Comparison of ENCODE assay signal across 23 cellular contexts in genomic region chr2:187313831-187314230, GRCh38.
"Had no signal": no experiment of that assay in that cellular context is flagged by ENCODE, and none has a peak within 500 bp of the region (broad histone marks: within the 10 kb centered on the region; RNA-seq: fewer than 3 reads in every experiment).

No MANE protein-coding gene starts in this region.

- DNase-seq: activated CD4-positive, alpha-beta T cell treated with anti-CD3 and anti-CD28 coated beads for 48 hours; activated CD4-positive, alpha-beta T cell treated with anti-CD3 and anti-CD28 coated beads, Interleukin-2, amount 50 U/mL, for 48 hours; activated CD8-positive, alpha-beta memory T cell treated with anti-CD3 and anti-CD28 coated beads for 24 hours; activated effector memory CD4-positive, alpha-beta T cell treated with Interleukin-2 at 50 U/mL for 16 hours; activated naive CD4-positive, alpha-beta T cell treated with anti-CD3 and anti-CD28 coated beads for 36 hours; activated naive CD8-positive, alpha-beta T cell treated with anti-CD3 and anti-CD28 coated beads for 36 hours; brain microvascular endothelial cell; central memory CD4-positive, alpha-beta T cell; foreskin melanocyte; left ventricle myocardium superior; naive B cell; nephron progenitor cell; nucleus accumbens; posterior cingulate gyrus; right cardiac atrium; stimulated activated CD4-positive, alpha-beta T cell treated with anti-CD3 and anti-CD28 coated beads, Interleukin-15, amount 100 ng/mL, for 24 hours; stimulated activated CD4-positive, alpha-beta T cell treated with anti-CD3 and anti-CD28 coated beads, Interleukin-2, amount 100 ng/mL, for 24 hours; stimulated activated naive B cell treated with anti-CD40 and anti-IgM and Interleukin-4, amounts not matched to agents 10 μg/mL and 1 μg/mL and 100 μg/mL, for 72 hours; stomach; thyroid gland; upper lobe of left lung had no signal

- H3K36me3 ChIP-seq: ascending aorta, brain microvascular endothelial cell, esophagus muscularis mucosa, stomach, thyroid gland, upper lobe of left lung had no signal

- ATAC-seq: left ventricle myocardium superior, right cardiac atrium had no signal

- H3K9me3 Mint-ChIP-seq: activated naive CD4-positive, alpha-beta T cell treated with anti-CD3 and anti-CD28 coated beads for 36 hours; activated naive CD8-positive, alpha-beta T cell treated with anti-CD3 and anti-CD28 coated beads for 36 hours; naive B cell; nephron progenitor cell; stimulated activated naive B cell treated with anti-CD40 and anti-IgM and Interleukin-4, amounts not matched to agents 10 μg/mL and 1 μg/mL and 100 μg/mL, for 72 hours had no signal

- H3K4me3 ChIP-seq: ascending aorta, esophagus muscularis mucosa, stomach, thyroid gland, upper lobe of left lung had no signal

- H3K27ac Mint-ChIP-seq: activated naive CD4-positive, alpha-beta T cell treated with anti-CD3 and anti-CD28 coated beads for 36 hours; activated naive CD8-positive, alpha-beta T cell treated with anti-CD3 and anti-CD28 coated beads for 36 hours; naive B cell; nephron progenitor cell; stimulated activated naive B cell treated with anti-CD40 and anti-IgM and Interleukin-4, amounts not matched to agents 10 μg/mL and 1 μg/mL and 100 μg/mL, for 72 hours had no signal

- H3K27me3 Mint-ChIP-seq: activated naive CD8-positive, alpha-beta T cell treated with anti-CD3 and anti-CD28 coated beads for 36 hours; naive B cell; stimulated activated naive B cell treated with anti-CD40 and anti-IgM and Interleukin-4, amounts not matched to agents 10 μg/mL and 1 μg/mL and 100 μg/mL, for 72 hours had no signal

- H3K4me3 Mint-ChIP-seq: activated naive CD4-positive, alpha-beta T cell treated with anti-CD3 and anti-CD28 coated beads for 36 hours; activated naive CD8-positive, alpha-beta T cell treated with anti-CD3 and anti-CD28 coated beads for 36 hours; naive B cell; nephron progenitor cell; stimulated activated naive B cell treated with anti-CD40 and anti-IgM and Interleukin-4, amounts not matched to agents 10 μg/mL and 1 μg/mL and 100 μg/mL, for 72 hours had no signal

- H3K4me1 ChIP-seq: ascending aorta, esophagus muscularis mucosa, stomach, thyroid gland had no signal

- H3K9me3 ChIP-seq: ascending aorta, esophagus muscularis mucosa, stomach, thyroid gland, upper lobe of left lung had no signal

- H3K27ac ChIP-seq: ascending aorta, brain microvascular endothelial cell, esophagus muscularis mucosa, stomach, thyroid gland, upper lobe of left lung had no signal

- H3K4me1 Mint-ChIP-seq: activated naive CD8-positive, alpha-beta T cell treated with anti-CD3 and anti-CD28 coated beads for 36 hours; naive B cell; nephron progenitor cell; stimulated activated naive B cell treated with anti-CD40 and anti-IgM and Interleukin-4, amounts not matched to agents 10 μg/mL and 1 μg/mL and 100 μg/mL, for 72 hours had no signal

- H3K36me3 Mint-ChIP-seq: activated naive CD8-positive, alpha-beta T cell treated with anti-CD3 and anti-CD28 coated beads for 36 hours; naive B cell; stimulated activated naive B cell treated with anti-CD40 and anti-IgM and Interleukin-4, amounts not matched to agents 10 μg/mL and 1 μg/mL and 100 μg/mL, for 72 hours had no signal

- H3K27me3 ChIP-seq: ascending aorta, brain microvascular endothelial cell, esophagus muscularis mucosa, stomach, thyroid gland, upper lobe of left lung had no signal
